9 cellular contexts compared by ENCODE assay signal in the genomic region with DNA sequence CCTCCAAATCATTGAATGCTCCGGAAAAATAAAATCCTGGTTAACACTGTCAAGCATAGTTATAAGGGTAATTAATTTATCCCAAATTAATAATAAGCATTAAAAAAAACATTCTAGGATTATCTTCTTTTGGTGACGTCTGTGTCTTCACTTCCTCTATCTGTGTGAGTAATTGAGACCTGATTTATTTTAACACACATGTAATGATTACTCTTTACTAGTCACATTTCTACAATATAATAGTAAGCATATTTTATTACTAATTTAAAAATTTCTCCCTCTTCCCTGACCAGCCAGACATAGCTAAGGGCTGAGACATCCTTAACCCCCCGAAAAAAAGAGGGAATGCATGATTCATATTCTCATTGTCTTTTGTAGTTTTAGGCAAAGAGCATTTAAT. TPM values are rescaled to one million over a fixed set of nuclear protein-coding genes. Genes with fewer than 3 reads are reported as not detected.
A peak's percentile ranks its signal among the peaks of the same experiment; 100 is the strongest.
DNase-seq lines count a peak whose midpoint lies in the region; ATAC-seq and TF ChIP-seq lines count a peak whose summit lies in the region.
"Had no signal": no experiment of that assay in that cellular context is flagged by ENCODE, and none has a peak within 500 bp of the region (broad histone marks: within the 10 kb centered on the region; RNA-seq: fewer than 3 reads in every experiment).

No MANE protein-coding gene starts in this region.

- no peak overlapping the region for H2AFZ ChIP-seq in osteoblast (ENCODE audit: low read length)

- no peak for ATAC-seq in effector memory CD8-positive, alpha-beta T cell (replicated peaks)

- peaks cover 18 to 43% of the 10 kb centered on the region in 2 donors for H3K4me1 Mint-ChIP-seq in effector memory CD8-positive, alpha-beta T cell (ENCODE audit: low read depth in 2 of 2)

- H3K9me3 Mint-ChIP-seq in effector memory CD8-positive, alpha-beta T cell: peaks cover 7% of the 10 kb centered on the region in 2 donors

- H3K36me3 ChIP-seq in osteoblast (ENCODE audit: insufficient read depth, low read length): no peaks in the 10 kb centered on the region

- no peaks in the 10 kb centered on the region for H3K27me3 Mint-ChIP-seq in effector memory CD8-positive, alpha-beta T cell

- H3K27me3 ChIP-seq in osteoblast (ENCODE audit: insufficient read depth, low read length): no peaks in the 10 kb centered on the region

- no peak for TF ChIP-seq CTCF in osteoblast (IDR thresholded peaks at IDR 0.05; ENCODE audit: extremely low read depth, low read depth, low read length)

- peak overlapping the region; percentile 11 to 93 for H3K4me3 Mint-ChIP-seq in effector memory CD8-positive, alpha-beta T cell

- H3K4me2 ChIP-seq in osteoblast (ENCODE audit: insufficient read depth, low read length): peak overlapping the region; percentile 89

- peak overlapping the region; percentile 90 for H3K4me3 ChIP-seq in osteoblast (ENCODE audit: insufficient read depth, low read length)

- peaks cover 64% of the 10 kb centered on the region for H3K79me2 ChIP-seq in osteoblast (ENCODE audit: insufficient read depth, low read length)

- H4K20me1 ChIP-seq in osteoblast (ENCODE audit: insufficient read depth, low read length): no peaks in the 10 kb centered on the region

- peak overlapping the region; percentile 87 for H3K27ac ChIP-seq in osteoblast (ENCODE audit: low read depth, low read length)

- DNase-seq in GM03348 (ENCODE audit: low spot score) (peak; percentile 49), NAMALWA (ENCODE audit: low spot score) (peak; percentile 51), osteoblast (ENCODE audit: insufficient read length, low spot score, missing footprints) (peak; percentile 83), retina (no peak), NK-92 (lab: John Stamatoyannopoulos, UW; ENCODE audit: unreplicated experiment) (no peak)
- DNase-seq in effector memory CD8-positive, alpha-beta T cell: no peak
- DNase-seq in stimulated activated naive CD4-positive, alpha-beta T cell (lab: John Stamatoyannopoulos, UW): no peak
- DNase-seq in stimulated activated naive CD4-positive, alpha-beta T cell treated with Interleukin-2 at 50 U/mL for 16 hours (lab: John Stamatoyannopoulos, UW): no peak
- DNase-seq: activated CD4-positive, alpha-beta T cell treated with anti-CD3 and anti-CD28 coated beads for 48 hours had no signal

- peaks cover 2% of the 10 kb centered on the region for H3K9me3 ChIP-seq in osteoblast (ENCODE audit: low read depth, low read length)

- H3K36me3 Mint-ChIP-seq in effector memory CD8-positive, alpha-beta T cell (ENCODE audit: insufficient read depth): peaks cover 12% of the 10 kb centered on the region

- H3K27ac Mint-ChIP-seq in effector memory CD8-positive, alpha-beta T cell: no peak overlapping the region

- H3K4me1 ChIP-seq in osteoblast (ENCODE audit: insufficient read depth, low read length): peaks cover 21% of the 10 kb centered on the region

RNA-seq across cellular contexts. Expression of gene FNDC3A, which starts 2.3 kb away (rescaled TPM):
- total RNA-seq in osteoblast: 50.7 and 51.3 TPM in 2 replicates

Comparison
In these comparisons a context has a peak if more than half of its experiments do, and no peak if none do; other contexts are left out.
1. DNase-seq: peak in GM03348 (single experiment), NAMALWA (single experiment) and osteoblast (single experiment); none in effector memory CD8-positive, alpha-beta T cell (0 of 3), retina (single experiment), stimulated activated naive CD4-positive, alpha-beta T cell (0 of 6), NK-92 (single experiment) and stimulated activated naive CD4-positive, alpha-beta T cell treated with Interleukin-2 at 50 U/mL for 16 hours (single experiment).